In the genomic region with DNA sequence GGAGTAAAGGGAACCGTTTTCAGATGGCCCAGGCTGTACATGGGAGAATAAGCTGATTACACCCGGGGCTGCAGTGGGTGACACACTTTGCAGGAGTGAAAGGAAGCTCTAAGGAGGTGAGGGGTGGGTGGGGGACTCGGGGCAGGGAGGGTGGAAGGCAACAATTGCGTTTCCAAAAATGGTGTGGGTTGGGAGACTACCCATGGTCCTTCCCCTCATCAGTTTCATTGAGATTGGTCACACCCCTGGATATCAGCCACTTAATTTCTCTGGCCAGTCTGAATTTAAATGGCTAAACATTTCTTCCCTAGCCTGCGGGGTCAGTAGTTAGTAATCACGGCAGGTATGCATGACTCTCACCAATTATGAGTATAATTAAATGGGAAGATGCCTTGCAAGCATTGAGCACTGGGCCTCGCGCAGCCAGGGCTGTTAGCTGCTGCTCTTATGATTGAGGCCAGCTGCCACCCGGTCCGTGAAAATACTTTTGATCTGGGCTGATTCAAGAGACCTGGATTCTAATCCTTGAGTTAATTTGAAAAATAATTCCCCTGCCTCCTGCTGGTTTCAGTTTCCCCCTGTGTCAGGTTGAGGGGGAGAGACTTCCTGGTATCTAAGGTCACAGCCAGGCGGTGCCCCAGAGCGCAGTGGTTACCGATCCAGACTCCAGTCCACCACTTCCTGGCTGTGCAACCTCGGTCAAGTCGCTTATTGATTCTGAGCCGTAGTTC, we compare ENCODE assay signal across 8 cellular contexts. TPM values are rescaled to one million over a fixed set of nuclear protein-coding genes. Genes with fewer than 3 reads are reported as not detected.
DNase-seq lines count a peak whose midpoint lies in the region; ATAC-seq and TF ChIP-seq lines count a peak whose summit lies in the region.

No MANE protein-coding gene starts in this region.

- in situ Hi-C loops in ACHN (cut with HindIII; ENCODE audit: low pct_ligation_motif_present, low pct_unique_long_range_greater_than_20kb, low sequenced_read_pairs), result no loop called here

- peak overlapping the region; percentile 83 to 100 (median 93) for H3K27ac Mint-ChIP-seq in CD14-positive monocyte

- peaks cover 82% of the 10 kb centered on the region for H3K4me1 Mint-ChIP-seq in CD14-positive monocyte

- H3K9me3 Mint-ChIP-seq in CD14-positive monocyte, result no peaks in the 10 kb centered on the region

- intact Hi-C loops in CD14-positive monocyte (cut with micrococcal nuclease), result no loop called here

- H3K36me3 ChIP-seq in WERI-Rb-1, result no peaks in the 10 kb centered on the region

- DNase-seq in CD14-positive monocyte (ENCODE audit: low spot score) (peak; percentile 75), WERI-Rb-1 (peak; percentile 68), left lobe of liver (ENCODE audit: low spot score) (no peak), hepatic stellate cell (ENCODE audit: low spot score) (no peak), ACHN (no peak)

- peak overlapping the region; percentile 73 for H3K27ac ChIP-seq in WERI-Rb-1

- ATAC-seq in GM19023 (IDR thresholded peaks at IDR 0.05; ENCODE audit: unreplicated experiment) (peak; percentile 53), HG03354 (IDR thresholded peaks at IDR 0.05; ENCODE audit: poor library complexity, severe bottlenecking, unreplicated experiment) (peak; percentile 60), left lobe of liver (peak; percentile 19), HG02870 (IDR thresholded peaks at IDR 0.05; ENCODE audit: unreplicated experiment) (no peak)

- peak overlapping the region; percentile 1 to 51 for H3K4me3 Mint-ChIP-seq in CD14-positive monocyte

- no peak overlapping the region for H3K4me3 ChIP-seq in WERI-Rb-1 (ENCODE audit: low read depth, low read length)

- H3K27me3 Mint-ChIP-seq in CD14-positive monocyte (ENCODE audit: low read depth in 3 of 3), result no peaks in the 10 kb centered on the region

- peaks cover 65 to 82% of the 10 kb centered on the region in 2 donors for H3K36me3 Mint-ChIP-seq in CD14-positive monocyte

- TF ChIP-seq CTCF in CD14-positive monocyte (IDR thresholded peaks at IDR 0.05) (peak; percentile 42), WERI-Rb-1 (IDR thresholded peaks at IDR 0.05; ENCODE audit: low read depth, low read length) (peak; percentile 27; the same call in 1 of the 2 replicates)

- no peaks in the 10 kb centered on the region for H3K9me3 ChIP-seq in WERI-Rb-1 (ENCODE audit: severe bottlenecking)

- H3K27me3 ChIP-seq in WERI-Rb-1 (ENCODE audit: insufficient read depth, low read depth, severe bottlenecking), result no peaks in the 10 kb centered on the region

RNA-seq across cellular contexts. Expression of a gene that starts 23.3 kb away (rescaled TPM):
- 10 to 100 TPM; 18.4 to 24.5 TPM for polyA plus RNA-seq in CD14-positive monocyte
- 3.2 TPM for total RNA-seq in left lobe of liver

Comparison
In these comparisons a context has a peak if more than half of its experiments do, and no peak if none do; other contexts are left out.
1. DNase-seq: peak in CD14-positive monocyte (single experiment) and WERI-Rb-1 (single experiment); none in left lobe of liver (single experiment), hepatic stellate cell (single experiment) and ACHN (single experiment).